ENCODE assay signal across 32 cellular contexts in the genomic region with DNA sequence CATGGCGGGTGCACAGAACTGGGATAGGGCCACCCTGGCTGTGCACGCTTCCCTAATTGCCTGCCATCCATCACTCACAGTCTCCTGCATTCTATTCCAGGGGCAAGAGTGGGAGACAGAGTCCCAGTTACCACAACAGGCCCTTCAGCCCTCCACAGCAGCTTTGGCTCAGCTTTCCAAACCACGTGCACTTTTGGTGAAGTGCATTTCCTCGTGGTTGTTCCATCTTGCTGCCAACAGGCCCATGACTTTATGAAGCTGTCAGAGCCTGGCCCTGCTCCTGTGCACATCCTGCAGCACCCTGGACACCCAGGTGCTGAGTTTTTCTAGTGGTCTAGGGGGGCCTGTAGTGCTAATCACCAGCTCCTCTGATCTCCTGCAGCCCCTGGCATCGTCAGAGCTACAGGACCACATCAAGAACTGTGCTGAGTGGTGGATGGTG.
DNase-seq lines count a peak whose midpoint lies in the region; ATAC-seq, FAIRE-seq and TF ChIP-seq lines count a peak whose summit lies in the region.
"Had no signal": no experiment of that assay in that cellular context is flagged by ENCODE, and none has a peak within 500 bp of the region (broad histone marks: within the 10 kb centered on the region; RNA-seq: fewer than 3 reads in every experiment).

No MANE protein-coding gene starts in this region.

- no peak overlapping the region for H2AK5ac ChIP-seq in H1 (ENCODE audit: low read depth, low read length)

- H3K18ac ChIP-seq in H1 (ENCODE audit: extremely low read depth, low read length): no peak overlapping the region

- H3K56ac ChIP-seq in H1 (replicated peaks; ENCODE audit: insufficient read length, low read depth, low read length): peak overlapping the region; percentile 1

- no peak overlapping the region for H3K23ac ChIP-seq in H1 (ENCODE audit: insufficient read length)

- H2BK20ac ChIP-seq in H1 (ENCODE audit: low read length): no peak overlapping the region

- POLR2A ChIA-PET in H1 (lab: Charles Lee; ENCODE audit: partially characterized antibody): interaction anchor here (1.0 to 1.4 kb wide), 2 partner anchors 10 to 24 kb away, joined by 3 to 7 read pairs; no protein-coding TSS in a partner anchor

- DNase-seq in DMS79 treated with DMSO at 0.1 percent for 48 hours (lab: John Stamatoyannopoulos, UW) (peak; percentile 34), DMS79 (lab: John Stamatoyannopoulos, UW) (no peak), H1 (ENCODE audit: low read depth in 1 of 2, low spot score in 2 of 2) (no peak), right atrium auricular region (ENCODE audit: low spot score) (no peak), prostate gland (ENCODE audit: low spot score) (no peak), NCI-H146 (lab: John Stamatoyannopoulos, UW) (no peak), NCI-H748 (lab: John Stamatoyannopoulos, UW; ENCODE audit: unreplicated experiment) (no peak)
- DNase-seq: activated CD4-positive, alpha-beta T cell treated with anti-CD3 and anti-CD28 coated beads, Interleukin-2, amount 10 ng/mL, durations not matched to agents 7 days and 5 days; Calu3; DND-41; effector CD8-positive, alpha-beta T cell; GF-D8; NCI-H1048; NCI-H1694; NCI-H226; NCI-H748 treated with DMSO at 0.1 percent for 48 hours; RPMI8226; small intestine; stimulated activated naive CD4-positive, alpha-beta T cell; T-cell had no signal

- intact Hi-C loops in prostate gland (cut with DNase I): no loop called here

- no peak overlapping the region for H4K8ac ChIP-seq in H1 (ENCODE audit: extremely low read depth, insufficient read depth, low read length)

- no peak overlapping the region for H2BK12ac ChIP-seq in H1 (ENCODE audit: low read depth, low read length)

- H3K4me1 ChIP-seq in H1 (replicated peaks in 1 of 4; ENCODE audit: control insufficient read depth in 3 of 4, insufficient read depth in 4 of 4, low read length in 3 of 4) (peaks cover 0 to 4% (median under 1%) of the 10 kb centered on the region in 4 experiments; a peak in 2 of 7 replicates), right atrium auricular region (peaks cover 0 to 82% of the 10 kb centered on the region in 2 donors), prostate gland (replicated peaks) (no peaks in the 10 kb centered on the region)

- H3K27ac ChIP-seq in H1 (ENCODE audit: low read depth, low read length): no peak overlapping the region; the same call in 1 of the 2 replicates
- H3K27ac ChIP-seq in right atrium auricular region: peak overlapping the region; percentile 87 to 91
- H3K27ac ChIP-seq in prostate gland: peak overlapping the region; percentile 5 to 25
- H3K27ac ChIP-seq: 22Rv1, C4-2B, epithelial cell of prostate had no signal

- H3K4me2 ChIP-seq in H1 (ENCODE audit: insufficient read depth in 1 of 2, low read depth in 2 of 2, low read length in 2 of 2): no peak overlapping the region

- CTCF ChIA-PET in H1 (lab: Charles Lee; ENCODE audit: partially characterized antibody): interaction anchor here (1.0 to 22.2 kb wide), 9 partner anchors 9 to 160 kb away, joined by 3 to 245 read pairs (median 6); no protein-coding TSS in a partner anchor

- no peak overlapping the region for H3K4ac ChIP-seq in H1 (replicated peaks; ENCODE audit: insufficient read length, low read depth, low read length)

- no peak overlapping the region for H2BK5ac ChIP-seq in H1 (ENCODE audit: low read depth, low read length)

- no peak overlapping the region for H2BK120ac ChIP-seq in H1 (replicated peaks; ENCODE audit: low read depth, low read length)

- no peak for TF ChIP-seq RAD21 in H1 (IDR thresholded peaks at IDR 0.05 in 1 of 2, conservative IDR thresholded peaks at IDR 0.05 in 1 of 2; ENCODE audit: low read depth in 2 of 2, low read length in 2 of 2)

- FAIRE-seq in H1 (lab: Jason Lieb, UNC): no peak
- FAIRE-seq: bronchial epithelial cell, colon, islet of Langerhans, small intestine had no signal

- TF ChIP-seq CTCF in H1 (IDR thresholded peaks at IDR 0.05; ENCODE audit: control extremely low read depth in 1 of 3, insufficient read depth in 1 of 3, low read depth in 1 of 3, low read length in 3 of 3): no peak
- TF ChIP-seq CTCF in right atrium auricular region (IDR thresholded peaks at IDR 0.05): no peak
- TF ChIP-seq CTCF in prostate gland (IDR thresholded peaks at IDR 0.05): no peak

- H2AFZ ChIP-seq in H1 (ENCODE audit: low read length): no peak overlapping the region

- H3K9ac ChIP-seq in H1 (replicated peaks in 1 of 4; ENCODE audit: extremely low read depth in 1 of 4, low read depth in 3 of 4, low read length in 3 of 4): no peak overlapping the region

- no peak overlapping the region for H3K14ac ChIP-seq in H1 (ENCODE audit: insufficient read length)

- H3K36me3 ChIP-seq in H1 (ENCODE audit: control insufficient read depth in 2 of 4, insufficient read depth in 4 of 4, low read length in 3 of 4): no peaks in the 10 kb centered on the region
- H3K36me3 ChIP-seq in right atrium auricular region: no peaks in the 10 kb centered on the region
- no peaks in the 10 kb centered on the region for H3K36me3 ChIP-seq in prostate gland
- H3K36me3 ChIP-seq: thoracic aorta had no signal

- no peak overlapping the region for H3K4me3 ChIP-seq in H1 (ENCODE audit: extremely low read depth in 1 of 4, insufficient read depth in 2 of 4, low read depth in 3 of 4, low read length in 4 of 4)
- no peak overlapping the region for H3K4me3 ChIP-seq in right atrium auricular region
- H3K4me3 ChIP-seq in prostate gland: no peak overlapping the region
- H3K4me3 ChIP-seq: lung, thoracic aorta had no signal

- H3K79me2 ChIP-seq in H1 (ENCODE audit: control insufficient read depth in 1 of 2, insufficient read depth in 2 of 2, low read length in 2 of 2): no peaks in the 10 kb centered on the region

- no peaks in the 10 kb centered on the region for H3K23me2 ChIP-seq in H1 (ENCODE audit: low read depth, low read length)

- no peaks in the 10 kb centered on the region for H3K9me3 ChIP-seq in H1 (ENCODE audit: insufficient read depth in 2 of 2, low read depth in 1 of 2, low read length in 1 of 2)
- H3K9me3 ChIP-seq in right atrium auricular region: no peaks in the 10 kb centered on the region
- no peaks in the 10 kb centered on the region for H3K9me3 ChIP-seq in prostate gland
- H3K9me3 ChIP-seq: thoracic aorta had no signal

- no peak overlapping the region for H4K91ac ChIP-seq in H1 (replicated peaks; ENCODE audit: insufficient read length, low read length)

- no peak for TF ChIP-seq EP300 in H1 (IDR thresholded peaks at IDR 0.05; ENCODE audit: borderline replicate concordance in 1 of 2, low read depth in 2 of 2, low read length in 2 of 2)

- ATAC-seq in activated CD4-positive, CD25-positive, alpha-beta regulatory T cell treated with anti-CD3 and anti-CD28 coated beads, Interleukin-2, amount 50 U/mL, for 24 hours: no peak
- ATAC-seq: activated naive CD4-positive, alpha-beta T cell treated with anti-CD3 and anti-CD28 coated beads, Interleukin-2, amount 50 U/mL, for 72 hours; HCT116; naive thymus-derived CD8-positive, alpha-beta T cell; T-cell had no signal

- H3K27me3 ChIP-seq in H1 (replicated peaks in 1 of 4; ENCODE audit: control insufficient read depth in 3 of 4, extremely low read depth in 1 of 4, insufficient read depth in 3 of 4, low read length in 3 of 4): no peaks in the 10 kb centered on the region
- H3K27me3 ChIP-seq in right atrium auricular region: no peaks in the 10 kb centered on the region
- H3K27me3 ChIP-seq in prostate gland (replicated peaks; ENCODE audit: insufficient read depth): no peaks in the 10 kb centered on the region

- H4K20me1 ChIP-seq in H1 (replicated peaks in 1 of 2; ENCODE audit: control insufficient read depth in 1 of 2, insufficient read depth in 2 of 2, low read length in 2 of 2): no peaks in the 10 kb centered on the region

- TF ChIP-seq POLR2A in H1 (IDR thresholded peaks at IDR 0.05; ENCODE audit: control extremely low read depth in 1 of 2, low read depth in 2 of 2, low read length in 2 of 2): no peak
- no peak for TF ChIP-seq POLR2A in prostate gland (IDR thresholded peaks at IDR 0.05)

- H2BK15ac ChIP-seq in H1 (ENCODE audit: low read length): no peak overlapping the region

- WGBS in H1 (ENCODE audit: extremely low coverage in 1 of 2, insufficient coverage in 1 of 2, insufficient read length in 1 of 2, insufficient replicate concordance in 2 of 2, low coverage in 1 of 2, low lambda C conversion rate in 2 of 2, missing lambda C conversion rate in 1 of 2), 2 experiments: 93% methylated on average over 5 of the region's 5 CpGs; no CpG with 5 or more reads in 1 of the 2 experiments
- 32% methylated on average over 5 of the region's 5 CpGs for WGBS in prostate gland

- no peak overlapping the region for H4K5ac ChIP-seq in H1 (ENCODE audit: insufficient read length, low read depth, low read length)

- no peaks in the 10 kb centered on the region for H3K79me1 ChIP-seq in H1 (ENCODE audit: low read depth, low read length)

TF ChIP-seq in H1, 55 proteins besides CTCF, POLR2A, EP300 and RAD21 (continues in another document):
- TF ChIP-seq GTF2F1 (IDR thresholded peaks at IDR 0.05; ENCODE audit: borderline replicate concordance, low read depth, low read length): no peak
- TF ChIP-seq, protein P1, sequence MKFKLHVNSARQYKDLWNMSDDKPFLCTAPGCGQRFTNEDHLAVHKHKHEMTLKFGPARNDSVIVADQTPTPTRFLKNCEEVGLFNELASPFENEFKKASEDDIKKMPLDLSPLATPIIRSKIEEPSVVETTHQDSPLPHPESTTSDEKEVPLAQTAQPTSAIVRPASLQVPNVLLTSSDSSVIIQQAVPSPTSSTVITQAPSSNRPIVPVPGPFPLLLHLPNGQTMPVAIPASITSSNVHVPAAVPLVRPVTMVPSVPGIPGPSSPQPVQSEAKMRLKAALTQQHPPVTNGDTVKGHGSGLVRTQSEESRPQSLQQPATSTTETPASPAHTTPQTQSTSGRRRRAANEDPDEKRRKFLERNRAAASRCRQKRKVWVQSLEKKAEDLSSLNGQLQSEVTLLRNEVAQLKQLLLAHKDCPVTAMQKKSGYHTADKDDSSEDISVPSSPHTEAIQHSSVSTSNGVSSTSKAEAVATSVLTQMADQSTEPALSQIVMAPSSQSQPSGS (IDR thresholded peaks at IDR 0.05; ENCODE audit: low read length): no peak
- TF ChIP-seq JUN (IDR thresholded peaks at IDR 0.05; ENCODE audit: low read depth, low read length): no peak
- no peak for TF ChIP-seq SIX5 (IDR thresholded peaks at IDR 0.05; ENCODE audit: low read depth, low read length)
- no peak for TF ChIP-seq CHD2 (IDR thresholded peaks at IDR 0.05; ENCODE audit: low read length)
- no peak for TF ChIP-seq NANOG (IDR thresholded peaks at IDR 0.05; ENCODE audit: insufficient read depth, low read depth, low read length, poor library complexity, severe bottlenecking)
- no peak for TF ChIP-seq BACH1 (IDR thresholded peaks at IDR 0.05; ENCODE audit: low read length)
- TF ChIP-seq, protein P2, sequence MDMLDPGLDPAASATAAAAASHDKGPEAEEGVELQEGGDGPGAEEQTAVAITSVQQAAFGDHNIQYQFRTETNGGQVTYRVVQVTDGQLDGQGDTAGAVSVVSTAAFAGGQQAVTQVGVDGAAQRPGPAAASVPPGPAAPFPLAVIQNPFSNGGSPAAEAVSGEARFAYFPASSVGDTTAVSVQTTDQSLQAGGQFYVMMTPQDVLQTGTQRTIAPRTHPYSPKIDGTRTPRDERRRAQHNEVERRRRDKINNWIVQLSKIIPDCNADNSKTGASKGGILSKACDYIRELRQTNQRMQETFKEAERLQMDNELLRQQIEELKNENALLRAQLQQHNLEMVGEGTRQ (IDR thresholded peaks at IDR 0.05; ENCODE audit: low read length): no peak
